8 cellular contexts compared by ENCODE assay signal in genomic region chr11:112226062-112226921, GRCh38. TPM values are rescaled to one million over a fixed set of nuclear protein-coding genes. Genes with fewer than 3 reads are reported as not detected.
A peak's percentile ranks its signal among the peaks of the same experiment; 100 is the strongest.
DNase-seq lines count a peak whose midpoint lies in the region; ATAC-seq and TF ChIP-seq lines count a peak whose summit lies in the region.

PTS (plus strand) TSS chr11:112226428; CDS start chr11:112226444, 16 bp downstream.

- TF ChIP-seq CTCF in GM10266 (IDR thresholded peaks at IDR 0.05; ENCODE audit: control insufficient read depth, insufficient read depth, low read depth, missing control alignments) (no peak), osteocyte (IDR thresholded peaks at IDR 0.05) (no peak), thoracic aorta (IDR thresholded peaks at IDR 0.05) (no peak)

- H3K4me1 Mint-ChIP-seq in activated naive CD8-positive, alpha-beta T cell (ENCODE audit: low read depth), result peaks cover 20% of the 10 kb centered on the region
- H3K4me1 Mint-ChIP-seq in osteocyte (ENCODE audit: unreplicated experiment), result peaks cover 36% of the 10 kb centered on the region

- H3K27me3 ChIP-seq in thoracic aorta (replicated peaks; ENCODE audit: insufficient read depth), result no peaks in the 10 kb centered on the region

- H3K4me3 ChIP-seq in thoracic aorta, result peak within 1 kb of the TSS; percentile 80

- H3K27me3 Mint-ChIP-seq in activated naive CD8-positive, alpha-beta T cell, result no peaks in the 10 kb centered on the region
- no peaks in the 10 kb centered on the region for H3K27me3 Mint-ChIP-seq in osteocyte (ENCODE audit: unreplicated experiment)

- peaks cover 10% of the 10 kb centered on the region for H3K36me3 Mint-ChIP-seq in activated naive CD8-positive, alpha-beta T cell
- H3K36me3 Mint-ChIP-seq in osteocyte (ENCODE audit: unreplicated experiment), result peaks cover 27% of the 10 kb centered on the region

- H3K9me3 Mint-ChIP-seq in activated naive CD8-positive, alpha-beta T cell (ENCODE audit: low read depth), result no peaks in the 10 kb centered on the region
- H3K9me3 Mint-ChIP-seq in osteocyte (ENCODE audit: unreplicated experiment), result no peaks in the 10 kb centered on the region

- peak within 1 kb of the TSS; percentile 92 for H3K4me3 Mint-ChIP-seq in activated naive CD8-positive, alpha-beta T cell
- peak within 1 kb of the TSS; percentile 76 for H3K4me3 Mint-ChIP-seq in osteocyte (ENCODE audit: unreplicated experiment)

- H3K9me3 ChIP-seq in thoracic aorta, result no peaks in the 10 kb centered on the region

- ATAC-seq in HG02588 (IDR thresholded peaks at IDR 0.05; ENCODE audit: unreplicated experiment), result peak; percentile 95
- peak; percentile 95 for ATAC-seq in thoracic aorta (ENCODE audit: insufficient number of reproducible peaks, low FRiP score, low read depth)

- H3K27ac ChIP-seq in thoracic aorta, result peak within 1 kb of the TSS; percentile 99 to 100

- H3K4me1 ChIP-seq in thoracic aorta (ENCODE audit: control insufficient read depth in 1 of 2, low read depth in 2 of 2), result peaks cover 9 to 25% of the 10 kb centered on the region in 2 donors

- H3K36me3 ChIP-seq in thoracic aorta, result peaks cover 4% of the 10 kb centered on the region

- DNase-seq in GM10266 (ENCODE audit: extremely low spot score) (peak; percentile 95), NCI-H1048 (lab: John Stamatoyannopoulos, UW) (peak; percentile 20), SKM-1 treated with dmso at 0.1 percent for 144 hours (lab: John Stamatoyannopoulos, UW; ENCODE audit: unreplicated experiment) (peak; percentile 71), glomerular visceral epithelial cell (ENCODE audit: extremely low spot score) (peak; percentile 82), osteocyte (ENCODE audit: extremely low spot score, unreplicated experiment) (peak; percentile 95), thoracic aorta (ENCODE audit: low spot score) (peak; percentile 46)

- peak within 1 kb of the TSS; percentile 91 for H3K27ac Mint-ChIP-seq in activated naive CD8-positive, alpha-beta T cell
- H3K27ac Mint-ChIP-seq in osteocyte (ENCODE audit: unreplicated experiment), result peak within 1 kb of the TSS; percentile 98

RNA-seq across cellular contexts. Expression of gene PTS, which starts in this region (rescaled TPM):
- 38.7 and 44.0 TPM in 2 replicates for total RNA-seq in osteocyte
- 10 to 100 TPM; 22.1 to 27.3 TPM for total RNA-seq in thoracic aorta

Comparison
In these comparisons a context has a peak if more than half of its experiments do, and no peak if none do; other contexts are left out.
1. Peak in every context shown above with its lines: DNase-seq, ATAC-seq, H3K4me3 ChIP-seq and H3K27ac ChIP-seq.
2. DNase-seq: peak in every context shown above with its lines; median percentile 95 in GM10266; 95 in osteocyte; 82 in glomerular visceral epithelial cell; 71 in SKM-1 treated with dmso at 0.1 percent for 144 hours; 46 in thoracic aorta; 20 in NCI-H1048.